In genomic region chr3:64493149-64493548, GRCh38 we compare ENCODE assay signal across 1 cellular context.
TF ChIP-seq lines count a peak whose summit lies in the region.

No MANE protein-coding gene starts in this region.

TF ChIP-seq in IMR-90, 13 proteins besides CTCF, POLR2A, EP300 and RAD21:
- no peak for TF ChIP-seq NFE2L2 (IDR thresholded peaks at IDR 0.05; ENCODE audit: low read depth, low read length)
- TF ChIP-seq RFX5 (IDR thresholded peaks at IDR 0.05; ENCODE audit: low read depth, low read length) = no peak
- no peak for TF ChIP-seq USF2 (IDR thresholded peaks at IDR 0.05; ENCODE audit: low read depth, low read length)
- TF ChIP-seq MXI1 (IDR thresholded peaks at IDR 0.05; ENCODE audit: borderline replicate concordance, low read depth, low read length) = no peak
- TF ChIP-seq CHD1 (IDR thresholded peaks at IDR 0.05; ENCODE audit: low read depth, low read length) = no peak
- TF ChIP-seq BHLHE40 (IDR thresholded peaks at IDR 0.05; ENCODE audit: low read depth, low read length) = no peak
- TF ChIP-seq ELK1 (IDR thresholded peaks at IDR 0.05; ENCODE audit: borderline replicate concordance, low read depth, low read length) = no peak
- TF ChIP-seq CEBPB (IDR thresholded peaks at IDR 0.05; ENCODE audit: low read depth, low read length) = no peak
- no peak for TF ChIP-seq RCOR1 (IDR thresholded peaks at IDR 0.05; ENCODE audit: insufficient replicate concordance, low read length)
- no peak for TF ChIP-seq MAFK (IDR thresholded peaks at IDR 0.05; ENCODE audit: low read depth, low read length)
- TF ChIP-seq MAZ (IDR thresholded peaks at IDR 0.05; ENCODE audit: borderline replicate concordance, low read depth, low read length) = no peak
- no peak for TF ChIP-seq SMC3 (IDR thresholded peaks at IDR 0.05; ENCODE audit: low read depth, low read length)
- no peak for TF ChIP-seq FOS (IDR thresholded peaks at IDR 0.05; ENCODE audit: low read depth, low read length)
